In the genomic region with DNA sequence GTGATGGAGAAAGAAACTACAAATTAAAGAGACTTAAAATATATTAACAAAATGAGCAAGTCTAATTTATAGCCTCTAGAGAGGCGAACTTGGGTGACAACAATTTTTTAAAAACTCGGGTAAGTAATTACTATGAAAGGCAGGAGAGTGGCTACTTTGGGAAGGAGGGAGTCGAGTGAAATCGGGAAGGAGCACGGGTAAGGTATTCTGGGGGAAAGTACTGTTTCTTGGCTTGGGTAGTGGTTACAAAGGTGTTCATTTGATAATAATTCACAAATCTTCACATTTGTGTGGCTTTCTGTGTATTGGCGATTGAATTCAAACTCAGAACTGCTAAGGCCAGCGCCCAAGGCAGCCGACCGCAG, we compare ENCODE assay signal across 10 cellular contexts. TPM values are rescaled to one million over a fixed set of nuclear protein-coding genes. Genes with fewer than 3 reads are reported as not detected.
DNase-seq lines count a peak whose midpoint lies in the region; ATAC-seq and TF ChIP-seq lines count a peak whose summit lies in the region.
"Had no signal": no experiment of that assay in that cellular context is flagged by ENCODE, and none has a peak within 500 bp of the region (broad histone marks: within the 10 kb centered on the region; RNA-seq: fewer than 3 reads in every experiment).

No MANE protein-coding gene starts in this region.

- H3K4me3 ChIP-seq in HFF-Myc (replicated peaks; ENCODE audit: low read depth, low read length) (peak overlapping the region; percentile 52; the same call in 1 of the 2 replicates), WI38 (ENCODE audit: low read depth, low read length) (peak overlapping the region; percentile 0; the same call in 1 of the 2 replicates), gastroesophageal sphincter (peak overlapping the region in 1 of 2 donors; percentile 57), spleen (peak overlapping the region in 5 of 8 donors; percentile 54 to 93 (median 68))

- peaks cover 0 to 39% (median 19%) of the 10 kb centered on the region in 3 donors for H3K4me1 ChIP-seq in gastroesophageal sphincter
- peaks cover 17 to 37% (median 29%) of the 10 kb centered on the region in 6 donors for H3K4me1 ChIP-seq in spleen

- H3K9me3 ChIP-seq in gastroesophageal sphincter (no peaks in the 10 kb centered on the region), spleen (no peaks in the 10 kb centered on the region)

- intact Hi-C loops in spleen (cut with DNase I; ENCODE audit: low total_unique reads): no loop called here

- H3K27me3 ChIP-seq in gastroesophageal sphincter (no peaks in the 10 kb centered on the region), spleen (replicated peaks in 1 of 7) (peaks cover 0 to 62% (median 17%) of the 10 kb centered on the region in 7 donors)

- no peak for ATAC-seq in gastroesophageal sphincter
- ATAC-seq in HG03521 (IDR thresholded peaks at IDR 0.05; ENCODE audit: unreplicated experiment): no peak

- TF ChIP-seq EP300 in gastroesophageal sphincter (IDR thresholded peaks at IDR 0.05): no peak

- H3K27ac ChIP-seq in gastroesophageal sphincter (peak overlapping the region; percentile 44 to 90 (median 84)), spleen (peak overlapping the region in 6 of 8 donors; percentile 26 to 84 (median 75))
- H3K27ac ChIP-seq: cardiac muscle cell had no signal

- TF ChIP-seq CTCF in HFF-Myc (IDR thresholded peaks at IDR 0.05; ENCODE audit: low read depth, low read length, missing control alignments) (no peak), WI38 (IDR thresholded peaks at IDR 0.05; ENCODE audit: low read depth, low read length) (no peak), gastroesophageal sphincter (IDR thresholded peaks at IDR 0.05) (no peak), spleen (IDR thresholded peaks at IDR 0.05 in 8 of 11, conservative IDR thresholded peaks at IDR 0.05 in 3 of 11) (no peak)

- H3K36me3 ChIP-seq in gastroesophageal sphincter (no peaks in the 10 kb centered on the region), spleen (no peaks in the 10 kb centered on the region)
- H3K36me3 ChIP-seq: cardiac muscle cell had no signal

- no peak for DNase-seq in HFF-Myc (ENCODE audit: extremely low read depth, low read depth)
- no peak for DNase-seq in spleen
- no peak for DNase-seq in NOMO-1 treated with DMSO at 0.1 percent for 48 hours (lab: John Stamatoyannopoulos, UW; ENCODE audit: unreplicated experiment)
- DNase-seq in NCI-H146 (lab: John Stamatoyannopoulos, UW): no peak
- no peak for DNase-seq in NCI-H82 treated with DMSO at 0.1 percent for 48 hours (lab: John Stamatoyannopoulos, UW; ENCODE audit: unreplicated experiment)

- 34 to 47% methylated on average over 5 to 6 of the region's 9 CpGs for WGBS in gastroesophageal sphincter (ENCODE audit: low coverage in 1 of 2), 2 donors
- 39 to 44% (median 39%) methylated on average over 9 of the region's 9 CpGs for WGBS in spleen, 5 donors

- TF ChIP-seq POLR2A in gastroesophageal sphincter (IDR thresholded peaks at IDR 0.05): no peak
- TF ChIP-seq POLR2A in spleen (IDR thresholded peaks at IDR 0.05): no peak

RNA-seq across cellular contexts. Expression of a gene that starts 32.9 kb away (rescaled TPM):
- 1 to 10 TPM; 1.2 to 2.7 (median 1.7) TPM for total RNA-seq in gastroesophageal sphincter
- under 1 TPM in 4 of 7 donors, not detected in 3; 0.10 to 0.42 (median 0.17) TPM for total RNA-seq in spleen
- polyA plus RNA-seq in spleen: under 1 TPM in 2 of 3 donors, not detected in 1; 0.06 to 0.18 TPM
- total RNA-seq: RPMI7951 had no signal
